In genomic region chr2:240903191-240904060, GRCh38 we compare ENCODE assay signal across 28 cellular contexts. TPM values are rescaled to one million over a fixed set of nuclear protein-coding genes. Genes with fewer than 3 reads are reported as not detected.
"Had no signal": no experiment of that assay in that cellular context is flagged by ENCODE, and none has a peak within 500 bp of the region (broad histone marks: within the 10 kb centered on the region; RNA-seq: fewer than 3 reads in every experiment).

No MANE protein-coding gene starts in this region.

- H3K27me3 ChIP-seq: body of pancreas, neutrophil, ovary had no signal

- DNase-seq: activated CD4-positive, alpha-beta T cell treated with anti-CD3 and anti-CD28 coated beads, Interleukin-2, amount 10 ng/mL, durations not matched to agents 7 days and 5 days; activated CD4-positive, CD25-positive, alpha-beta regulatory T cell treated with anti-CD3 and anti-CD28 coated beads, Interleukin-2, amount 50 U/mL, for 72 hours; activated CD8-positive, alpha-beta memory T cell treated with anti-CD3 and anti-CD28 coated beads, Interleukin-2, amount 10 ng/mL, durations not matched to agents 7 days and 5 days; activated CD8-positive, alpha-beta T cell treated with anti-CD3 and anti-CD28 coated beads for 36 hours; activated gamma-delta T cell; activated naive CD4-positive, alpha-beta T cell treated with anti-CD3 and anti-CD28 coated beads, Interleukin-2, amount 50 U/mL, for 16 hours; activated naive CD8-positive, alpha-beta T cell treated with anti-CD3 and anti-CD28 coated beads, Interleukin-2, amount 50 U/mL, for 24 hours; activated T-cell treated with anti-CD3 and anti-CD28 coated beads for 4 hours; dermis blood vessel endothelial cell; effector CD8-positive, alpha-beta T cell; erythroblast; foreskin fibroblast; midbrain; stimulated activated CD4-positive, alpha-beta T cell treated with anti-CD3 and anti-CD28 coated beads, Interleukin-1b, Interleukin-23, amount 100 ng/mL, for 48 hours; tibial artery had no signal

- H3K4me3 ChIP-seq: body of pancreas, cardiac muscle cell, ovary, prostate gland, tibial artery had no signal

- H3K36me3 ChIP-seq: cardiac muscle cell, neutrophil, ovary, prostate gland, tibial artery, WERI-Rb-1 had no signal

- ATAC-seq: activated CD8-positive, alpha-beta memory T cell treated with anti-CD3 and anti-CD28 coated beads, Interleukin-2, amount 10 ng/mL, durations not matched to agents 7 days and 5 days; activated CD8-positive, alpha-beta T cell treated with anti-CD3 and anti-CD28 coated beads for 36 hours; activated naive CD8-positive, alpha-beta T cell treated with anti-CD3 and anti-CD28 coated beads, Interleukin-2, amount 50 U/mL, for 24 hours; body of pancreas had no signal

- H3K27ac ChIP-seq: body of pancreas, cardiac muscle cell, neutrophil, ovary, prostate gland, tibial artery, WERI-Rb-1 had no signal

- H3K9me3 ChIP-seq: body of pancreas, neutrophil, ovary, prostate gland had no signal

RNA-seq across cellular contexts. Expression of gene CROCC2, which starts 2.7 kb away (rescaled TPM):
- total RNA-seq: activated CD4-positive, alpha-beta T cell treated with anti-CD3 and anti-CD28 coated beads, Interleukin-2, amount 10 ng/mL, durations not matched to agents 7 days and 5 days; activated CD8-positive, alpha-beta memory T cell treated with anti-CD3 and anti-CD28 coated beads, Interleukin-2, amount 10 ng/mL, durations not matched to agents 7 days and 5 days; activated CD8-positive, alpha-beta T cell treated with anti-CD3 and anti-CD28 coated beads for 36 hours; activated T-helper 1 cell treated with anti-CD3 and anti-CD28 coated beads, Interleukin-12 subunit alpha, Interleukin-12 subunit beta, Interleukin-2, Interleukin-4 antibody, amounts not matched to agents 30 ng/mL and 10 ng/mL and 1 ng/mL, durations not matched to agents 14 hours and 24 hours and 36 hours; cardiac muscle cell; dermis blood vessel endothelial cell; kidney epithelial cell; natural killer cell treated with Interleukin-12 subunit alpha and Interleukin-12 subunit beta and Interleukin-15 and Interleukin-18, amount 100 ng/mL, for 72 hours; T-helper 2 cell treated with Interferon-gamma antibody and Interleukin-4, amounts not matched to agents 100 ng/mL and 5 ng/mL, for 36 hours; urinary bladder had no signal
- polyA plus RNA-seq: cardiac muscle cell had no signal

RNA-seq across cellular contexts. Expression of gene MAB21L4, which starts 7.5 kb away (rescaled TPM):
- total RNA-seq: activated CD4-positive, alpha-beta T cell treated with anti-CD3 and anti-CD28 coated beads, Interleukin-2, amount 10 ng/mL, durations not matched to agents 7 days and 5 days; activated CD8-positive, alpha-beta memory T cell treated with anti-CD3 and anti-CD28 coated beads, Interleukin-2, amount 10 ng/mL, durations not matched to agents 7 days and 5 days; activated CD8-positive, alpha-beta T cell treated with anti-CD3 and anti-CD28 coated beads for 36 hours; activated T-helper 1 cell treated with anti-CD3 and anti-CD28 coated beads, Interleukin-12 subunit alpha, Interleukin-12 subunit beta, Interleukin-2, Interleukin-4 antibody, amounts not matched to agents 30 ng/mL and 10 ng/mL and 1 ng/mL, durations not matched to agents 14 hours and 24 hours and 36 hours; cardiac muscle cell; dermis blood vessel endothelial cell; fibroblast of lung; natural killer cell treated with Interleukin-12 subunit alpha and Interleukin-12 subunit beta and Interleukin-15 and Interleukin-18, amount 100 ng/mL, for 72 hours; skeletal muscle tissue; T-helper 2 cell treated with Interferon-gamma antibody and Interleukin-4, amounts not matched to agents 100 ng/mL and 5 ng/mL, for 36 hours had no signal
- polyA plus RNA-seq: cardiac muscle cell, fibroblast of lung had no signal

RNA-seq across cellular contexts. Expression of gene AGXT, which starts 34.8 kb away (rescaled TPM):
- total RNA-seq: activated CD4-positive, alpha-beta T cell treated with anti-CD3 and anti-CD28 coated beads, Interleukin-2, amount 10 ng/mL, durations not matched to agents 7 days and 5 days; activated CD8-positive, alpha-beta memory T cell treated with anti-CD3 and anti-CD28 coated beads, Interleukin-2, amount 10 ng/mL, durations not matched to agents 7 days and 5 days; activated CD8-positive, alpha-beta T cell treated with anti-CD3 and anti-CD28 coated beads for 36 hours; activated T-helper 1 cell treated with anti-CD3 and anti-CD28 coated beads, Interleukin-12 subunit alpha, Interleukin-12 subunit beta, Interleukin-2, Interleukin-4 antibody, amounts not matched to agents 30 ng/mL and 10 ng/mL and 1 ng/mL, durations not matched to agents 14 hours and 24 hours and 36 hours; dermis blood vessel endothelial cell; fibroblast of lung; natural killer cell treated with Interleukin-12 subunit alpha and Interleukin-12 subunit beta and Interleukin-15 and Interleukin-18, amount 100 ng/mL, for 72 hours; prostate gland; skeletal muscle tissue; T-helper 2 cell treated with Interferon-gamma antibody and Interleukin-4, amounts not matched to agents 100 ng/mL and 5 ng/mL, for 36 hours; urinary bladder had no signal
- polyA plus RNA-seq: fibroblast of lung had no signal
